8 cellular contexts compared by ENCODE assay signal in genomic region chr2:26961603-26962184, GRCh38. TPM values are rescaled to one million over a fixed set of nuclear protein-coding genes. Genes with fewer than 3 reads are reported as not detected.
A peak's percentile ranks its signal among the peaks of the same experiment; 100 is the strongest.
DNase-seq lines count a peak whose midpoint lies in the region; ATAC-seq and TF ChIP-seq lines count a peak whose summit lies in the region.

No MANE protein-coding gene starts in this region.

- H4K8ac ChIP-seq in trophoblast cell (ENCODE audit: low read depth, low read length), result no peak overlapping the region

- no peaks in the 10 kb centered on the region for H3K79me2 ChIP-seq in trophoblast cell (ENCODE audit: control insufficient read depth, insufficient read depth, low read length, poor library complexity)

- no peak overlapping the region for H2BK120ac ChIP-seq in trophoblast cell (ENCODE audit: insufficient read depth, low read length, poor library complexity)

- H3K27ac Mint-ChIP-seq in activated naive CD4-positive, alpha-beta T cell treated with anti-CD3 and anti-CD28 coated beads for 36 hours, result no peak overlapping the region
- no peak overlapping the region for H3K27ac Mint-ChIP-seq in glutamatergic neuron (ENCODE audit: unreplicated experiment)

- H3K4me1 ChIP-seq in trophoblast cell (ENCODE audit: control insufficient read depth in 1 of 2, insufficient read depth in 2 of 2, low read length in 2 of 2) (no peaks in the 10 kb centered on the region), upper lobe of right lung (no peaks in the 10 kb centered on the region)

- H2AFZ ChIP-seq in trophoblast cell (ENCODE audit: insufficient read depth, low read length, poor library complexity), result no peak overlapping the region

- no CpG with 5 or more reads among the region's 15 CpGs for WGBS in trophoblast cell (ENCODE audit: extremely low coverage, insufficient coverage, insufficient read length)

- no peak overlapping the region for H3K4me3 Mint-ChIP-seq in activated naive CD4-positive, alpha-beta T cell treated with anti-CD3 and anti-CD28 coated beads for 36 hours
- H3K4me3 Mint-ChIP-seq in glutamatergic neuron (ENCODE audit: unreplicated experiment), result no peak overlapping the region

- no peak overlapping the region for H3K14ac ChIP-seq in trophoblast cell (ENCODE audit: low read length)

- peaks cover 15% of the 10 kb centered on the region for H3K27me3 Mint-ChIP-seq in activated naive CD4-positive, alpha-beta T cell treated with anti-CD3 and anti-CD28 coated beads for 36 hours (ENCODE audit: low read depth)
- peaks cover 3% of the 10 kb centered on the region for H3K27me3 Mint-ChIP-seq in glutamatergic neuron (ENCODE audit: unreplicated experiment)

- intact Hi-C loops in activated naive CD4-positive, alpha-beta T cell treated with anti-CD3 and anti-CD28 coated beads for 36 hours (cut with micrococcal nuclease), result loop anchor here (1.0 to 5.0 kb wide), 7 partner anchors 56 to 342 kb away; partner anchors contain the start of genes KHK and TMEM214
- intact Hi-C loops in upper lobe of right lung (cut with DNase I), result loop anchor here (10.0 kb wide), 2 partner anchors 53 to 123 kb away; partner anchors contain the start of gene KHK

- H3K36me3 ChIP-seq in GM06990 (ENCODE audit: control insufficient read depth, insufficient read depth, low read length) (no peaks in the 10 kb centered on the region), trophoblast cell (ENCODE audit: control insufficient read depth in 1 of 2, insufficient read depth in 2 of 2, low read length in 2 of 2) (no peaks in the 10 kb centered on the region), upper lobe of right lung (no peaks in the 10 kb centered on the region)

- H2BK5ac ChIP-seq in trophoblast cell (ENCODE audit: low read depth, low read length, poor library complexity), result no peak overlapping the region

- CTCF ChIA-PET in activated naive CD4-positive, alpha-beta T cell treated with anti-CD3 and anti-CD28 coated beads for 36 hours (lab: Charles Lee), result interaction anchor here (0.6 to 5.0 kb wide), 37 partner anchors 10 to 341 kb away, joined by 3 to 96 read pairs (median 4); partner anchors contain the start of genes ATRAID, DPYSL5, KHK and SLC5A6

- no peak overlapping the region for H2AK5ac ChIP-seq in trophoblast cell (ENCODE audit: low read length)

- no peak overlapping the region for H3K9ac ChIP-seq in trophoblast cell (ENCODE audit: low read length)

- no peak overlapping the region for H3K23ac ChIP-seq in trophoblast cell (ENCODE audit: low read length)

- no peaks in the 10 kb centered on the region for H3K36me3 Mint-ChIP-seq in activated naive CD4-positive, alpha-beta T cell treated with anti-CD3 and anti-CD28 coated beads for 36 hours (ENCODE audit: low read depth)
- H3K36me3 Mint-ChIP-seq in glutamatergic neuron (ENCODE audit: unreplicated experiment), result no peaks in the 10 kb centered on the region

- H3K4me2 ChIP-seq in trophoblast cell (ENCODE audit: low read length), result no peak overlapping the region

- TF ChIP-seq CTCF in GM06990 (IDR thresholded peaks at IDR 0.05; ENCODE audit: insufficient read depth, low read length, poor library complexity, severe bottlenecking) (peak; percentile 85), glutamatergic neuron (IDR thresholded peaks at IDR 0.05; ENCODE audit: partially characterized antibody, unreplicated experiment) (peak; percentile 89), upper lobe of right lung (IDR thresholded peaks at IDR 0.05) (peak; percentile 99)

- H3K9me3 ChIP-seq in trophoblast cell (ENCODE audit: insufficient read depth, low read depth, low read length), result no peaks in the 10 kb centered on the region
- H3K9me3 ChIP-seq in upper lobe of right lung, result no peaks in the 10 kb centered on the region

- no peak overlapping the region for H2BK12ac ChIP-seq in trophoblast cell (ENCODE audit: low read length)

- in situ Hi-C loops in SK-MEL-5 (cut with HindIII; ENCODE audit: low pct_unique_long_range_greater_than_20kb, low sequenced_read_pairs), result no loop called here

- no peak overlapping the region for H3K27ac ChIP-seq in trophoblast cell (ENCODE audit: low read depth, low read length)
- no peak overlapping the region for H3K27ac ChIP-seq in upper lobe of right lung

- ATAC-seq in upper lobe of right lung (peak; percentile 99), GM21381 (IDR thresholded peaks at IDR 0.05; ENCODE audit: unreplicated experiment) (no peak)

- DNase-seq in GM06990 (ENCODE audit: extremely low read depth, insufficient read length), result peak; percentile 39
- DNase-seq in NCI-H1048 (lab: John Stamatoyannopoulos, UW), result peak; percentile 63
- DNase-seq in SK-MEL-5 (ENCODE audit: low read depth, low spot score), result peak; percentile 87
- peak; percentile 89 for DNase-seq in activated naive CD4-positive, alpha-beta T cell treated with anti-CD3 and anti-CD28 coated beads for 36 hours
- DNase-seq in glutamatergic neuron, result peak; percentile 88
- DNase-seq in trophoblast cell, result peak; percentile 81 to 96
- peak; percentile 85 for DNase-seq in upper lobe of right lung

- no peak overlapping the region for H4K12ac ChIP-seq in trophoblast cell (ENCODE audit: low read depth, low read length)

- no peak overlapping the region for H3K18ac ChIP-seq in trophoblast cell (ENCODE audit: low read length)

- no peaks in the 10 kb centered on the region for H3K4me1 Mint-ChIP-seq in activated naive CD4-positive, alpha-beta T cell treated with anti-CD3 and anti-CD28 coated beads for 36 hours (ENCODE audit: low read depth)
- peaks cover 13% of the 10 kb centered on the region for H3K4me1 Mint-ChIP-seq in glutamatergic neuron (ENCODE audit: low read depth, unreplicated experiment)

- H3K9me3 Mint-ChIP-seq in activated naive CD4-positive, alpha-beta T cell treated with anti-CD3 and anti-CD28 coated beads for 36 hours, result no peaks in the 10 kb centered on the region
- H3K9me3 Mint-ChIP-seq in glutamatergic neuron (ENCODE audit: unreplicated experiment), result peaks cover 4% of the 10 kb centered on the region

- H3K4me3 ChIP-seq in GM06990 (replicated peaks; ENCODE audit: low read depth, low read length) (no peak overlapping the region), trophoblast cell (ENCODE audit: low read depth, low read length) (no peak overlapping the region), upper lobe of right lung (no peak overlapping the region)

- no peaks in the 10 kb centered on the region for H3K79me1 ChIP-seq in trophoblast cell (ENCODE audit: low read length)

- no peak overlapping the region for H4K91ac ChIP-seq in trophoblast cell (ENCODE audit: low read depth, low read length)

- H3K27me3 ChIP-seq in GM06990 (replicated peaks; ENCODE audit: control insufficient read depth, insufficient read depth, low read length) (peaks cover 2% of the 10 kb centered on the region; the same call in 1 of the 2 replicates), trophoblast cell (ENCODE audit: insufficient read depth, low read length) (no peaks in the 10 kb centered on the region), upper lobe of right lung (peaks cover under 1% of the 10 kb centered on the region)

- no peak overlapping the region for H3K4ac ChIP-seq in trophoblast cell (ENCODE audit: low read depth, low read length)

RNA-seq across cellular contexts. Expression of gene MAPRE3, which starts 8.7 kb away (rescaled TPM):
- 3.5 and 4.0 TPM in 2 replicates for total RNA-seq in SK-MEL-5 (2014; rRNA removed; shearing (Covaris generic))
- polyA plus RNA-seq in SK-MEL-5 (2015; cell fraction: cytosol; rRNA removed), result 17.5 and 24.6 TPM in 2 replicates
- polyA plus RNA-seq in SK-MEL-5 (2015; cell fraction: nucleus; rRNA removed), result 34.3 and 52.2 TPM in 2 replicates
- total RNA-seq in activated naive CD4-positive, alpha-beta T cell treated with anti-CD3 and anti-CD28 coated beads for 36 hours, result 1 to 10 TPM; 2.9 to 3.8 TPM
- 49.2 TPM for total RNA-seq in glutamatergic neuron (ENCODE audit: unreplicated experiment)
- polyA plus RNA-seq in trophoblast cell (2013), result 5.8 and 6.8 TPM in 2 replicates
- 23.0 TPM for total RNA-seq in upper lobe of right lung

Comparison
In these comparisons a context has a peak if more than half of its experiments do, and no peak if none do; other contexts are left out.
1. DNase-seq: peak in every context shown above with its lines; median percentile 89 in activated naive CD4-positive, alpha-beta T cell treated with anti-CD3 and anti-CD28 coated beads for 36 hours; 88 in trophoblast cell; 88 in glutamatergic neuron; 87 in SK-MEL-5; 85 in upper lobe of right lung; 63 in NCI-H1048; 39 in GM06990.